Comparison of ENCODE assay signal across 9 cellular contexts in the genomic region with DNA sequence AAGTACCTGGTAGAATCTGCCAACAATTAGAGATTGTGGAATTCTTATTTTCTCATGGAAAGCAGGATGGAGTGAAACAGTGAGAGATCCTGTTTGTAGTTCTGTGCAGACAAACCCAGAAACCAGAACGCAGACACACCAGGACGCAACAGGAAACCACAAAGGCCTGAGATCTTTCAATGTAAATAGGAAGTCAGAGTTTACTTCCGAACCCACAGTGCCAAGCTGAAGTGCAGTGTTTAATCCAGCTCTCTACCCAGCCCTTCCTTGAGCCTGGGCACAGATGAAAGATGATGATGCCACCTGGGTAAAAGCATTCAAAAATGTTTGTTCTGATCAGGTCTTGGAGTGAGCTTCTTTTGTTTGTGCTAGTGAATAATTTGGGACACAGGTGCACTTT.
DNase-seq lines count a peak whose midpoint lies in the region; ATAC-seq and TF ChIP-seq lines count a peak whose summit lies in the region.
"Had no signal": no experiment of that assay in that cellular context is flagged by ENCODE, and none has a peak within 500 bp of the region (broad histone marks: within the 10 kb centered on the region; RNA-seq: fewer than 3 reads in every experiment).

No MANE protein-coding gene starts in this region.

- H3K27ac ChIP-seq in OCI-LY3 (ENCODE audit: low read length): no peak overlapping the region
- H3K27ac ChIP-seq: A549 had no signal

- H3K27me3 ChIP-seq in OCI-LY3 (ENCODE audit: low read depth, low read length): no peaks in the 10 kb centered on the region

- peak; percentile 73 for ATAC-seq in HG03039 (IDR thresholded peaks at IDR 0.05; ENCODE audit: unreplicated experiment)
- no peak for ATAC-seq in HG02610 (IDR thresholded peaks at IDR 0.05; ENCODE audit: unreplicated experiment)
- ATAC-seq: A549 had no signal

- no peaks in the 10 kb centered on the region for H3K36me3 ChIP-seq in OCI-LY3 (replicated peaks; ENCODE audit: low read depth, low read length)

- H3K9ac ChIP-seq in OCI-LY3 (ENCODE audit: low read length): no peak overlapping the region

- no peak for TF ChIP-seq CTCF in OCI-LY3 (IDR thresholded peaks at IDR 0.05; ENCODE audit: low read depth, low read length)

- no peak overlapping the region for H3K4me3 ChIP-seq in OCI-LY3 (ENCODE audit: low read length)
- H3K4me3 ChIP-seq: A549 had no signal

- peaks cover 6% of the 10 kb centered on the region; the same call in 1 of the 2 replicates for H3K4me1 ChIP-seq in OCI-LY3 (ENCODE audit: low read length)
- H3K4me1 ChIP-seq: A549 had no signal

- H3K9me3 ChIP-seq in OCI-LY3 (ENCODE audit: insufficient read depth, low read length): 0 out of 2 replicates have a peak, but pooled peaks cover 3% of the 10 kb centered on the region
- H3K9me3 ChIP-seq: A549 had no signal

- H2AFZ ChIP-seq in OCI-LY3 (ENCODE audit: low read depth, low read length): no peak overlapping the region

- DNase-seq in NCI-H146 (lab: John Stamatoyannopoulos, UW): peak; percentile 25
- no peak for DNase-seq in NCI-H146 treated with DMSO at 0.1 percent for 48 hours (lab: John Stamatoyannopoulos, UW; ENCODE audit: unreplicated experiment)
- peak; percentile 9 for DNase-seq in effector CD4-positive, alpha-beta T cell
- no peak for DNase-seq in foreskin melanocyte
- no peak for DNase-seq in NCI-H187 treated with DMSO at 0.1 percent for 48 hours (lab: John Stamatoyannopoulos, UW)

- no peaks in the 10 kb centered on the region for H3K79me2 ChIP-seq in OCI-LY3 (ENCODE audit: low read length)

- no peaks in the 10 kb centered on the region for H4K20me1 ChIP-seq in OCI-LY3 (ENCODE audit: insufficient read depth, low read length)

- peak overlapping the region; percentile 7 for H3K4me2 ChIP-seq in OCI-LY3 (ENCODE audit: low read length)
- H3K4me2 ChIP-seq: A549 had no signal

Comparison
In these comparisons a context has a peak if more than half of its experiments do, and no peak if none do; other contexts are left out.
1. DNase-seq: peak in NCI-H146 (single experiment) and effector CD4-positive, alpha-beta T cell (single experiment); none in NCI-H146 treated with DMSO at 0.1 percent for 48 hours (single experiment), foreskin melanocyte (single experiment) and NCI-H187 treated with DMSO at 0.1 percent for 48 hours (single experiment).